In genomic region chr9:99079542-99079941, GRCh38 we compare ENCODE assay signal across 23 cellular contexts.
"Had no signal": no experiment of that assay in that cellular context is flagged by ENCODE, and none has a peak within 500 bp of the region (broad histone marks: within the 10 kb centered on the region; RNA-seq: fewer than 3 reads in every experiment).

No MANE protein-coding gene starts in this region.

- H3K27ac ChIP-seq: ascending aorta, body of pancreas, cardiac muscle cell, Peyer's patch, RWPE1, SJCRH30 had no signal

- H3K36me3 ChIP-seq: ascending aorta, cardiac muscle cell, Peyer's patch, SJCRH30 had no signal

- H3K4me3 ChIP-seq: ascending aorta, body of pancreas, cardiac muscle cell, Peyer's patch, SJCRH30 had no signal

- H3K27me3 Mint-ChIP-seq: activated CD8-positive, alpha-beta T cell treated with anti-CD3 and anti-CD28 coated beads for 36 hours had no signal

- H3K27me3 ChIP-seq: ascending aorta, body of pancreas, cardiac muscle cell, Peyer's patch, SJCRH30 had no signal

- H3K4me2 ChIP-seq: SK-N-SH had no signal

- H3K9ac ChIP-seq: SK-N-SH had no signal

- H3K27ac Mint-ChIP-seq: activated CD8-positive, alpha-beta T cell treated with anti-CD3 and anti-CD28 coated beads for 36 hours; WTC11 had no signal

- H3K4me1 ChIP-seq: body of pancreas, Peyer's patch had no signal

- H3K4me3 Mint-ChIP-seq: activated CD8-positive, alpha-beta T cell treated with anti-CD3 and anti-CD28 coated beads for 36 hours; activated T-cell treated with anti-CD3 and anti-CD28 coated beads, Interleukin-2, amount 50 U/mL, for 72 hours; WTC11 had no signal

- DNase-seq: activated CD8-positive, alpha-beta memory T cell treated with anti-CD3 and anti-CD28 coated beads, Interleukin-2, amount 50 U/mL, for 4 hours; activated CD8-positive, alpha-beta T cell treated with anti-CD3 and anti-CD28 coated beads for 36 hours; activated naive CD4-positive, alpha-beta T cell treated with anti-CD3 and anti-CD28 coated beads, Interleukin-2, amount 50 U/mL, for 16 hours; activated T-cell treated with anti-CD3 and anti-CD28 coated beads, Interleukin-2, amount 50 U/mL, for 72 hours; amniotic stem cell; body of pancreas; Kasumi-1; KBM-7; NCI-H1105 treated with DMSO at 0.1 percent for 48 hours; NCI-H1436 treated with DMSO at 0.1 percent for 48 hours; NCI-H187; NCI-H2081 treated with DMSO at 0.1 percent for 48 hours; NCI-H446; NCI-H524; Peyer's patch; Right ventricle myocardium superior; SJCRH30; SK-N-SH; SW 1271 had no signal

- H3K9me3 ChIP-seq: ascending aorta, body of pancreas, Peyer's patch, SJCRH30, SK-N-SH had no signal

- H3K9me3 Mint-ChIP-seq: activated CD8-positive, alpha-beta T cell treated with anti-CD3 and anti-CD28 coated beads for 36 hours; activated T-cell treated with anti-CD3 and anti-CD28 coated beads, Interleukin-2, amount 50 U/mL, for 72 hours had no signal

- ATAC-seq: activated CD8-positive, alpha-beta T cell treated with anti-CD3 and anti-CD28 coated beads for 36 hours; body of pancreas; WTC11 had no signal
